Comparison of ENCODE assay signal across 19 cellular contexts in the genomic region with DNA sequence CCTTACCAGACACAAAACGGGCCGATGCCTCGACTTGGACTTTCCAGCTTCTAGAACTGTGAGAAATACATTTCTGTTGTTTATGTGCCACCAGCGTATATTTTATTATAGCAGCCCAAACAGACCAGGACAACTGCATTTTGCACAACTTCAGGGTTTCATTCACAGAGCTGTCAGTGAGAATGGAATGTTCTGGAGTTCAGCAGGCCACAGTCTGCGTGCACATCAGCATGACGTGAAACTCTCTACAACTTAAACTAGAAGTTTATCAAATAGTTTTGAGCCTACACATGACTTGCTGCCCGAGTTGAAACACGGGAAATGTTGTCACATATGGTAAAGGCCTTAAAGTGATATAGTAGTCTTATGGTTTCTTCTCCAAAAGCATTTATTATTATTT.
"Had no signal": no experiment of that assay in that cellular context is flagged by ENCODE, and none has a peak within 500 bp of the region (broad histone marks: within the 10 kb centered on the region; RNA-seq: fewer than 3 reads in every experiment).

No MANE protein-coding gene starts in this region.

- H3K27me3 ChIP-seq: esophagus squamous epithelium, right atrium auricular region had no signal

- H3K4me3 ChIP-seq: esophagus squamous epithelium, mucosa of descending colon, right atrium auricular region, stomach had no signal

- H3K27ac ChIP-seq: esophagus squamous epithelium, right atrium auricular region had no signal

- DNase-seq: activated CD8-positive, alpha-beta memory T cell treated with anti-CD3 and anti-CD28 coated beads for 24 hours; activated CD8-positive, alpha-beta memory T cell treated with anti-CD3 and anti-CD28 coated beads, Interleukin-2, amount 50 U/mL, for 48 hours; activated effector memory CD4-positive, alpha-beta T cell treated with Interleukin-2 at 50 U/mL for 16 hours; activated naive CD4-positive, alpha-beta T cell treated with anti-CD3 and anti-CD28 coated beads, Interleukin-2, amount 10 ng/mL, durations not matched to agents 7 days and 5 days; activated naive CD8-positive, alpha-beta T cell treated with anti-CD3 and anti-CD28 coated beads, Interleukin-2, amount 50 U/mL, for 24 hours; activated T-cell treated with anti-CD3 and anti-CD28 coated beads, Interleukin-2, amount 50 U/mL, for 48 hours; aorta; dermis blood vessel endothelial cell; effector memory CD4-positive, alpha-beta T cell; esophagus squamous epithelium; foreskin melanocyte; left ventricle myocardium superior; mucosa of descending colon; naive B cell; stimulated activated CD4-positive, alpha-beta T cell treated with anti-CD3 and anti-CD28 coated beads, Interleukin-4, amount 100 ng/mL, for 24 hours; stomach had no signal

- H3K9me3 ChIP-seq: esophagus squamous epithelium, mucosa of descending colon, right atrium auricular region, stomach had no signal

- ATAC-seq: activated CD4-positive, CD25-positive, alpha-beta regulatory T cell treated with anti-CD3 and anti-CD28 coated beads, Interleukin-2, amount 50 U/mL, for 24 hours; activated naive CD8-positive, alpha-beta T cell treated with anti-CD3 and anti-CD28 coated beads, Interleukin-2, amount 50 U/mL, for 24 hours; left ventricle myocardium superior; mucosa of descending colon; stimulated activated effector memory CD8-positive, alpha-beta T cell treated with anti-CD3 and anti-CD28 coated beads, Interleukin-12 subunit alpha, Interleukin-12 subunit beta, amount 100 ng/mL, for 72 hours had no signal

- H3K36me3 ChIP-seq: esophagus squamous epithelium, right atrium auricular region, stomach had no signal
